In the genomic region with DNA sequence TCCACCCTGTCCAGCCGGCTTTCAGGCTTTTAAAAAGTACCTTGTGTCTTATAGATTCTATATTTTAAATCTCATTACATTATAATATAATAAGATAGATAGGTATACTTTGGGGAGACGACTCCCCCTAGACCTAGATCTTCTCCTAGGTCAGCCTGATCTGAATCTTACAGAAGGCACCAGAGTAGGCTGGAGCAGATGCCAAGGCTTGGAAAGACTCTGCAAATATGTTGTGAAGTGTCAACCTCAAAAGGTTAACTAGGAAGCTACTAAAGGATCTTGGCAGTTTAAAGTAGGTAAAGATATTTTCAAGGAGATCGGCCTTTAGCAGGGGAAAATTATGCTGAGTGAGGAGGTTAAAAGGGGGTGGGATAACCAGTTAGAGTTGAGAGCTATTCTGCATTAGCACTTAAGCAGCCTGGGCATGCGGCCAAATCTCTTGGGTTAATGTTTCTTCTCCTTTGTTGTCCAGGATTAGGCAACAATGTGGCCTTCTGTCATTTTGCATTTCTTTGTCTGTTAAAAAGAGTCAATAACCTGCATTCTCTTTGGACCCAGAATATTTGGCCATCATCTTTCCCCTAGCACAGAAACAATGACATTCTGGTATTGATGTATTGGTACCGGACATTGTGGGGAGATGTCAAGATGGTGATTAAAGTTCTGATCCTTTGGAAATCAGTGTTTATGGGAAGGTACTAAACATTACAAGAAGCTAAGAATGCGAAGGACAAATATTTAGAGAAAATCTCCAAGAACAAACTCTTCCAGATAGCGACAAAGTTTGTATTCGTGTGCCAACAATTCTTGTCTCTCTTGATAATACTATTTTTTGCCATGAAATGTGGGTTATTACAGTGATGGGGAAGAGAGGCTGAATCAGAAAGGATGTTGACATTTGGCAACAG, we compare ENCODE assay signal across 9 cellular contexts. TPM values are rescaled to one million over a fixed set of nuclear protein-coding genes. Genes with fewer than 3 reads are reported as not detected.
A peak's percentile ranks its signal among the peaks of the same experiment; 100 is the strongest.
DNase-seq lines count a peak whose midpoint lies in the region; ATAC-seq and TF ChIP-seq lines count a peak whose summit lies in the region.
"Had no signal": no experiment of that assay in that cellular context is flagged by ENCODE, and none has a peak within 500 bp of the region (broad histone marks: within the 10 kb centered on the region; RNA-seq: fewer than 3 reads in every experiment).

No MANE protein-coding gene starts in this region.

- H3K27ac Mint-ChIP-seq in chondrocyte (ENCODE audit: unreplicated experiment) = no peak overlapping the region
- H3K27ac Mint-ChIP-seq: activated naive CD8-positive, alpha-beta T cell treated with anti-CD3 and anti-CD28 coated beads, Interleukin-2, amount 10 ng/mL, durations not matched to agents 7 days and 5 days had no signal

- H3K27me3 Mint-ChIP-seq in chondrocyte (ENCODE audit: low read depth) = peaks cover 2% of the 10 kb centered on the region

- H3K36me3 Mint-ChIP-seq in chondrocyte (ENCODE audit: low read depth) = no peaks in the 10 kb centered on the region
- H3K36me3 Mint-ChIP-seq: activated naive CD8-positive, alpha-beta T cell treated with anti-CD3 and anti-CD28 coated beads, Interleukin-2, amount 10 ng/mL, durations not matched to agents 7 days and 5 days had no signal

- H3K9me3 Mint-ChIP-seq in chondrocyte (ENCODE audit: low read depth) = no peaks in the 10 kb centered on the region
- H3K9me3 Mint-ChIP-seq: activated naive CD8-positive, alpha-beta T cell treated with anti-CD3 and anti-CD28 coated beads, Interleukin-2, amount 10 ng/mL, durations not matched to agents 7 days and 5 days had no signal

- peaks cover 5% of the 10 kb centered on the region for H3K4me1 Mint-ChIP-seq in chondrocyte (ENCODE audit: low read depth)
- H3K4me1 Mint-ChIP-seq: activated naive CD8-positive, alpha-beta T cell treated with anti-CD3 and anti-CD28 coated beads, Interleukin-2, amount 10 ng/mL, durations not matched to agents 7 days and 5 days had no signal

- DNase-seq in HCEC 1CT (peak; percentile 18), NCI-H446 treated with DMSO at 0.1 percent for 48 hours (lab: John Stamatoyannopoulos, UW) (peak; percentile 81), cerebellar cortex (ENCODE audit: low spot score) (peak; percentile 62), lung microvascular endothelial cell (ENCODE audit: low read depth in 2 of 2) (peak; percentile 42 to 82), chondrocyte (ENCODE audit: low spot score) (no peak), T-helper 1 cell (no peak), T-helper 9 cell (no peak)
- DNase-seq: activated naive CD8-positive, alpha-beta T cell treated with anti-CD3 and anti-CD28 coated beads, Interleukin-2, amount 10 ng/mL, durations not matched to agents 7 days and 5 days had no signal

- H3K4me3 Mint-ChIP-seq in chondrocyte (ENCODE audit: unreplicated experiment) = no peak overlapping the region
- H3K4me3 Mint-ChIP-seq: activated naive CD8-positive, alpha-beta T cell treated with anti-CD3 and anti-CD28 coated beads, Interleukin-2, amount 10 ng/mL, durations not matched to agents 7 days and 5 days had no signal

- no peak for TF ChIP-seq CTCF in chondrocyte (IDR thresholded peaks at IDR 0.05)

- no peak for ATAC-seq in GM21515 (IDR thresholded peaks at IDR 0.05; ENCODE audit: unreplicated experiment)

RNA-seq across cellular contexts. Expression of gene DHX40, which starts 51.2 kb away (rescaled TPM):
- total RNA-seq in lung microvascular endothelial cell = 37.1 and 40.1 TPM in 2 replicates
- 29.2 to 37.2 TPM (median 30.0 TPM) in 3 replicates for total RNA-seq in chondrocyte

Comparison
In these comparisons a context has a peak if more than half of its experiments do, and no peak if none do; other contexts are left out.
1. DNase-seq: peak in HCEC 1CT (single experiment), NCI-H446 treated with DMSO at 0.1 percent for 48 hours (single experiment), cerebellar cortex (single experiment) and lung microvascular endothelial cell (2 of 2); none in chondrocyte (single experiment), T-helper 1 cell (0 of 5) and T-helper 9 cell (single experiment).